15 cellular contexts compared by ENCODE assay signal in the genomic region with DNA sequence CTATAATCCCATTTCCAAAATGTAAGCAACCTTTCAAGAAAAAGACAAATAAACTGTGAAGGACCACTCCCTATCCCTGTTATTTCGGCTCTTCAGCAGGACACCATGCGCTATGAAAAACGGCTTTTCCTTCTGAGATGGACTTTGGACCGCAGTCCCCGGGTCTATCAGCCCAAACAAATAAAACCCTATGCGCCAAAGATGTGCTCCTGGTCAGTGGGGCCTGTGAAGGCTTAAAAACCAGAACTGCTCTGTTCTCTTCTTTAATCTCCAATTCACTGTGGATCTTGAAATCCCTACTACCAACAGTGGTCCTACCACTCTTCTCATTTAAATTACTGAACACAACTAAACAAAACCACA. TPM values are rescaled to one million over a fixed set of nuclear protein-coding genes. Genes with fewer than 3 reads are reported as not detected.
DNase-seq lines count a peak whose midpoint lies in the region; ATAC-seq, FAIRE-seq and TF ChIP-seq lines count a peak whose summit lies in the region.
"Had no signal": no experiment of that assay in that cellular context is flagged by ENCODE, and none has a peak within 500 bp of the region (broad histone marks: within the 10 kb centered on the region; RNA-seq: fewer than 3 reads in every experiment).

No MANE protein-coding gene starts in this region.

- POLR2A ChIA-PET in activated CD4-positive, alpha-beta T cell treated with anti-CD3 and anti-CD28 coated beads for 36 hours (lab: Charles Lee): no interaction called here
- POLR2A ChIA-PET in naive thymus-derived CD4-positive, alpha-beta T cell (lab: Charles Lee): no interaction called here

- H4K20me1 ChIP-seq in hepatocyte (ENCODE audit: insufficient read depth, poor library complexity, severe bottlenecking): peaks cover 21% of the 10 kb centered on the region

- no peaks in the 10 kb centered on the region for H3K9me3 ChIP-seq in hepatocyte (ENCODE audit: low read depth)
- H3K9me3 ChIP-seq in small intestine (ENCODE audit: control insufficient read depth, low read depth): no peaks in the 10 kb centered on the region
- no peaks in the 10 kb centered on the region for H3K9me3 ChIP-seq in naive thymus-derived CD4-positive, alpha-beta T cell (ENCODE audit: control insufficient read depth in 2 of 3, low read length in 3 of 3)

- WGBS in hepatocyte (ENCODE audit: low lambda C conversion rate, missing lambda C conversion rate): 48% methylated on average over 6 of the region's 6 CpGs
- 22 to 62% (median 36%) methylated on average over 6 of the region's 6 CpGs for WGBS in small intestine, 3 donors

- peak overlapping the region; percentile 8 for H3K4me2 ChIP-seq in hepatocyte

- H3K27me3 ChIP-seq in hepatocyte (no peaks in the 10 kb centered on the region), small intestine (ENCODE audit: control insufficient read depth in 2 of 2, insufficient read depth in 2 of 2, low read length in 2 of 2) (no peaks in the 10 kb centered on the region)
- H3K27me3 ChIP-seq in naive thymus-derived CD4-positive, alpha-beta T cell (ENCODE audit: control insufficient read depth in 2 of 2, insufficient read depth in 2 of 2, low read length in 2 of 2): no peaks in the 10 kb centered on the region

- H3K36me3 Mint-ChIP-seq in activated CD4-positive, alpha-beta T cell treated with anti-CD3 and anti-CD28 coated beads for 36 hours (ENCODE audit: low read depth): peaks cover 16% of the 10 kb centered on the region
- peaks cover 0 to 8% (median 2%) of the 10 kb centered on the region in 5 donors for H3K36me3 Mint-ChIP-seq in naive thymus-derived CD4-positive, alpha-beta T cell

- H3K4me3 Mint-ChIP-seq in activated CD4-positive, alpha-beta T cell treated with anti-CD3 and anti-CD28 coated beads for 36 hours: no peak overlapping the region
- H3K4me3 Mint-ChIP-seq in naive thymus-derived CD4-positive, alpha-beta T cell: no peak overlapping the region

- H3K9me3 Mint-ChIP-seq in activated CD4-positive, alpha-beta T cell treated with anti-CD3 and anti-CD28 coated beads for 36 hours (ENCODE audit: low read depth): no peaks in the 10 kb centered on the region
- H3K9me3 Mint-ChIP-seq in naive thymus-derived CD4-positive, alpha-beta T cell: no peaks in the 10 kb centered on the region

- peak overlapping the region; percentile 74 for H3K27ac Mint-ChIP-seq in activated CD4-positive, alpha-beta T cell treated with anti-CD3 and anti-CD28 coated beads for 36 hours
- peak overlapping the region in 3 of 9 donors; percentile 14 to 47 (median 30) for H3K27ac Mint-ChIP-seq in naive thymus-derived CD4-positive, alpha-beta T cell

- intact Hi-C loops in activated CD4-positive, alpha-beta T cell treated with anti-CD3 and anti-CD28 coated beads for 36 hours (cut with DNase I, micrococcal nuclease): no loop called here
- intact Hi-C loops in naive thymus-derived CD4-positive, alpha-beta T cell (cut with micrococcal nuclease): loop anchor here in 1 of 2 donors (5.0 kb wide), 1 partner anchor 39 kb away; no protein-coding TSS in a partner anchor
- intact Hi-C loops in posterior vena cava (cut with DNase I): no loop called here

- no peaks in the 10 kb centered on the region for H3K9me2 ChIP-seq in hepatocyte (replicated peaks; ENCODE audit: insufficient read depth)

- H3K27ac ChIP-seq in hepatocyte (peak overlapping the region; percentile 26), small intestine (ENCODE audit: low read depth in 1 of 2, low read length in 1 of 2) (no peak overlapping the region)
- no peak overlapping the region for H3K27ac ChIP-seq in naive thymus-derived CD4-positive, alpha-beta T cell (ENCODE audit: low read depth, low read length)

- H3K4me1 Mint-ChIP-seq in activated CD4-positive, alpha-beta T cell treated with anti-CD3 and anti-CD28 coated beads for 36 hours: peaks cover 91% of the 10 kb centered on the region
- H3K4me1 Mint-ChIP-seq in naive thymus-derived CD4-positive, alpha-beta T cell: peaks cover 60 to 87% (median 80%) of the 10 kb centered on the region in 7 donors

- CTCF ChIA-PET in activated CD4-positive, alpha-beta T cell treated with anti-CD3 and anti-CD28 coated beads for 36 hours (lab: Charles Lee): no interaction called here
- CTCF ChIA-PET in naive thymus-derived CD4-positive, alpha-beta T cell (lab: Charles Lee): no interaction called here

- no peaks in the 10 kb centered on the region for H3K36me3 ChIP-seq in hepatocyte (replicated peaks; ENCODE audit: insufficient read depth, low read depth)
- H3K36me3 ChIP-seq in small intestine (ENCODE audit: control insufficient read depth in 2 of 2, insufficient read depth in 2 of 2, low read length in 2 of 2): no peaks in the 10 kb centered on the region
- H3K36me3 ChIP-seq in naive thymus-derived CD4-positive, alpha-beta T cell (ENCODE audit: control insufficient read depth in 2 of 3, insufficient read depth in 3 of 3, low read length in 3 of 3): no peaks in the 10 kb centered on the region

- H3K79me2 ChIP-seq in hepatocyte: peaks cover 98% of the 10 kb centered on the region

- H3K4me1 ChIP-seq in hepatocyte (ENCODE audit: insufficient read depth) (peaks cover 39% of the 10 kb centered on the region), small intestine (ENCODE audit: control insufficient read depth in 2 of 2, insufficient read depth in 1 of 2, low read depth in 1 of 2, low read length in 1 of 2) (peaks cover 26 to 34% of the 10 kb centered on the region in 2 donors)
- H3K4me1 ChIP-seq in naive thymus-derived CD4-positive, alpha-beta T cell (ENCODE audit: control insufficient read depth in 2 of 2, insufficient read depth in 2 of 2, low read length in 2 of 2): peaks cover 19 to 47% of the 10 kb centered on the region in 2 donors

- no peak overlapping the region for H2AFZ ChIP-seq in hepatocyte

- FAIRE-seq in small intestine (lab: Jason Lieb, UNC): no peak
- FAIRE-seq: A204.1 had no signal

- no peak overlapping the region for H3K4me3 ChIP-seq in hepatocyte
- H3K4me3 ChIP-seq in small intestine (ENCODE audit: low read depth in 1 of 2, low read length in 2 of 2): no peak overlapping the region
- no peak overlapping the region for H3K4me3 ChIP-seq in naive thymus-derived CD4-positive, alpha-beta T cell (ENCODE audit: low read length)

- no peaks in the 10 kb centered on the region for H3K27me3 Mint-ChIP-seq in activated CD4-positive, alpha-beta T cell treated with anti-CD3 and anti-CD28 coated beads for 36 hours
- no peaks in the 10 kb centered on the region for H3K27me3 Mint-ChIP-seq in naive thymus-derived CD4-positive, alpha-beta T cell

- DNase-seq in activated CD4-positive, alpha-beta T cell treated with anti-CD3 and anti-CD28 coated beads for 36 hours: no peak
- no peak for DNase-seq in activated CD4-positive, alpha-beta T cell treated with anti-CD3 and anti-CD28 coated beads, Interleukin-2, amount 50 U/mL, for 48 hours
- DNase-seq in NCI-H526 (lab: John Stamatoyannopoulos, UW): peak; percentile 32 to 57
- no peak for DNase-seq in hepatocyte (ENCODE audit: low spot score)
- peak; percentile 56 for DNase-seq in small intestine
- no peak for DNase-seq in GDM1 (lab: John Stamatoyannopoulos, UW)
- no peak for DNase-seq in naive thymus-derived CD4-positive, alpha-beta T cell
- DNase-seq in posterior vena cava (ENCODE audit: low spot score): no peak
- DNase-seq: activated gamma-delta T cell treated with Interleukin-2 at 50 U/mL for 16 hours, DND-41, kidney glomerular epithelial cell, MM.1S, NCI-H446 treated with DMSO at 0.1 percent for 48 hours, SHP77 treated with DMSO at 0.1 percent for 48 hours had no signal

- no peak for ATAC-seq in activated CD4-positive, alpha-beta T cell treated with anti-CD3 and anti-CD28 coated beads for 36 hours
- ATAC-seq in naive thymus-derived CD4-positive, alpha-beta T cell: no peak

- TF ChIP-seq CTCF in hepatocyte (IDR thresholded peaks at IDR 0.05; ENCODE audit: poor library complexity): no peak

RNA-seq across cellular contexts. Expression of a gene that starts 33.3 kb away (rescaled TPM):
- 100 to 1,000 TPM in 1 of 2 experiments, 10 to 100 TPM in 1; 86.7 to 108 TPM for total RNA-seq in activated CD4-positive, alpha-beta T cell treated with anti-CD3 and anti-CD28 coated beads for 36 hours
- total RNA-seq in hepatocyte (26.2 and 27.5 TPM in 2 replicates), posterior vena cava (10 to 100 TPM; 74.5 to 90.8 TPM)
- polyA plus RNA-seq in hepatocyte (24.8 and 29.7 TPM in 2 replicates), small intestine (10 to 100 TPM; 15.4 to 24.6 (median 17.9) TPM)
- total RNA-seq in naive thymus-derived CD4-positive, alpha-beta T cell: 100 to 1,000 TPM in 2 of 5 experiments, 10 to 100 TPM in 3; 81.1 to 181 (median 85.8) TPM
- 1 to 10 TPM; 1.2 to 4.7 TPM for polyA plus RNA-seq in naive thymus-derived CD4-positive, alpha-beta T cell

Comparison
In these comparisons a context has a peak if more than half of its experiments do, and no peak if none do; other contexts are left out.
1. DNase-seq: peak in NCI-H526 (2 of 2) and small intestine (single experiment); none in activated CD4-positive, alpha-beta T cell treated with anti-CD3 and anti-CD28 coated beads for 36 hours (single experiment), activated CD4-positive, alpha-beta T cell treated with anti-CD3 and anti-CD28 coated beads, Interleukin-2, amount 50 U/mL, for 48 hours (0 of 2), hepatocyte (single experiment), GDM1 (single experiment), naive thymus-derived CD4-positive, alpha-beta T cell (0 of 9) and posterior vena cava (single experiment).